In genomic region chr15:42577514-42578031, GRCh38 we compare ENCODE assay signal across 12 cellular contexts. TPM values are rescaled to one million over a fixed set of nuclear protein-coding genes. Genes with fewer than 3 reads are reported as not detected.
DNase-seq lines count a peak whose midpoint lies in the region; ATAC-seq, FAIRE-seq and TF ChIP-seq lines count a peak whose summit lies in the region.
"Had no signal": no experiment of that assay in that cellular context is flagged by ENCODE, and none has a peak within 500 bp of the region (broad histone marks: within the 10 kb centered on the region; RNA-seq: fewer than 3 reads in every experiment).

No MANE protein-coding gene starts in this region.

- H3K9me3 Mint-ChIP-seq in effector memory CD8-positive, alpha-beta T cell: no peaks in the 10 kb centered on the region
- no peaks in the 10 kb centered on the region for H3K9me3 Mint-ChIP-seq in activated T-cell treated with anti-CD3 and anti-CD28 coated beads, Interleukin-2, amount 50 U/mL, for 24 hours

- H3K36me3 ChIP-seq in sigmoid colon: no peaks in the 10 kb centered on the region

- TF ChIP-seq POLR2A in sigmoid colon (IDR thresholded peaks at IDR 0.05): no peak

- H3K27ac ChIP-seq in sigmoid colon: peak overlapping the region; percentile 95 to 98 (median 97)
- H3K27ac ChIP-seq: 22Rv1 had no signal

- peak; percentile 7 for DNase-seq in DMS53 (lab: John Stamatoyannopoulos, UW)
- no peak for DNase-seq in DMS53 treated with DMSO at 0.1 percent for 48 hours (lab: John Stamatoyannopoulos, UW; ENCODE audit: unreplicated experiment)
- peak; percentile 78 to 88 for DNase-seq in NCI-H524 (lab: John Stamatoyannopoulos, UW)
- no peak for DNase-seq in effector memory CD8-positive, alpha-beta T cell
- DNase-seq in sigmoid colon: no peak
- no peak for DNase-seq in HTR-8/SVneo (ENCODE audit: insufficient read length, low spot score)
- no peak for DNase-seq in activated T-cell treated with anti-CD3 and anti-CD28 coated beads, Interleukin-2, amount 50 U/mL, for 24 hours
- no peak for DNase-seq in stimulated activated CD4-positive, alpha-beta T cell treated with anti-CD3 and anti-CD28 coated beads, Interleukin-15, amount 100 ng/mL, for 24 hours
- DNase-seq: SIG-M5 had no signal

- no peak for TF ChIP-seq CTCF in sigmoid colon (IDR thresholded peaks at IDR 0.05)

- no peak for FAIRE-seq in HTR-8/SVneo (lab: Jason Lieb, UNC)
- FAIRE-seq: GM12892 had no signal

- no peak overlapping the region for H3K4me3 ChIP-seq in sigmoid colon

- ATAC-seq in effector memory CD8-positive, alpha-beta T cell (replicated peaks): no peak
- ATAC-seq: HCT116 had no signal

- intact Hi-C loops in sigmoid colon (cut with DNase I): loop anchor here (5.0 kb wide), 1 partner anchor 75 kb away; no protein-coding TSS in a partner anchor

- H3K4me3 Mint-ChIP-seq in effector memory CD8-positive, alpha-beta T cell: peak overlapping the region; percentile 42 to 89
- no peak overlapping the region for H3K4me3 Mint-ChIP-seq in activated T-cell treated with anti-CD3 and anti-CD28 coated beads, Interleukin-2, amount 50 U/mL, for 24 hours

- H3K27me3 Mint-ChIP-seq in effector memory CD8-positive, alpha-beta T cell: no peaks in the 10 kb centered on the region
- peaks cover 9% of the 10 kb centered on the region for H3K27me3 Mint-ChIP-seq in activated T-cell treated with anti-CD3 and anti-CD28 coated beads, Interleukin-2, amount 50 U/mL, for 24 hours

- H3K27me3 ChIP-seq in sigmoid colon: no peaks in the 10 kb centered on the region

- no peaks in the 10 kb centered on the region for H3K9me3 ChIP-seq in sigmoid colon

- peaks cover 29 to 36% of the 10 kb centered on the region in 2 donors for H3K4me1 Mint-ChIP-seq in effector memory CD8-positive, alpha-beta T cell (ENCODE audit: low read depth in 2 of 2)
- peaks cover 43% of the 10 kb centered on the region for H3K4me1 Mint-ChIP-seq in activated T-cell treated with anti-CD3 and anti-CD28 coated beads, Interleukin-2, amount 50 U/mL, for 24 hours (ENCODE audit: low read depth)

- peaks cover 0 to 61% (median 56%) of the 10 kb centered on the region in 4 donors for H3K4me1 ChIP-seq in sigmoid colon

- TF ChIP-seq EP300 in sigmoid colon (IDR thresholded peaks at IDR 0.05): no peak

- no peak overlapping the region for H3K27ac Mint-ChIP-seq in effector memory CD8-positive, alpha-beta T cell
- H3K27ac Mint-ChIP-seq in activated T-cell treated with anti-CD3 and anti-CD28 coated beads, Interleukin-2, amount 50 U/mL, for 24 hours: no peak overlapping the region

- H3K36me3 Mint-ChIP-seq in effector memory CD8-positive, alpha-beta T cell (ENCODE audit: insufficient read depth): peaks cover 6% of the 10 kb centered on the region
- peaks cover 3% of the 10 kb centered on the region for H3K36me3 Mint-ChIP-seq in activated T-cell treated with anti-CD3 and anti-CD28 coated beads, Interleukin-2, amount 50 U/mL, for 24 hours (ENCODE audit: low read depth)

- WGBS in sigmoid colon, 2 donors: 32 to 61% methylated on average over 1 of the region's 1 CpG

RNA-seq across cellular contexts. Expression of gene STARD9, which starts 2.2 kb away (rescaled TPM):
- total RNA-seq in sigmoid colon: 100 to 1,000 TPM in 1 of 4 donors, 10 to 100 TPM in 3; 36.4 to 125 (median 49.4) TPM
- polyA plus RNA-seq in sigmoid colon: 1 to 10 TPM in 1 of 3 donors, under 1 TPM in 2; 0.60 to 5.7 (median 0.69) TPM

RNA-seq across cellular contexts. Expression of gene HAUS2, which starts 28.9 kb away (rescaled TPM):
- 10 to 100 TPM; 18.3 to 24.6 (median 20.1) TPM for total RNA-seq in sigmoid colon
- 10 to 100 TPM; 11.1 to 15.1 (median 12.6) TPM for polyA plus RNA-seq in sigmoid colon

RNA-seq across cellular contexts. Expression of gene LRRC57, which starts 29.0 kb away (rescaled TPM):
- total RNA-seq in sigmoid colon: 10 to 100 TPM in 3 of 4 donors, 1 to 10 TPM in 1; 9.2 to 24.6 (median 11.4) TPM
- polyA plus RNA-seq in sigmoid colon: 10 to 100 TPM in 2 of 3 donors, 1 to 10 TPM in 1; 8.4 to 16.4 (median 11.5) TPM

Comparison
In these comparisons a context has a peak if more than half of its experiments do, and no peak if none do; other contexts are left out.
1. DNase-seq: peak in DMS53 (single experiment) and NCI-H524 (2 of 2); none in DMS53 treated with DMSO at 0.1 percent for 48 hours (single experiment), effector memory CD8-positive, alpha-beta T cell (0 of 3), sigmoid colon (single experiment), HTR-8/SVneo (single experiment), activated T-cell treated with anti-CD3 and anti-CD28 coated beads, Interleukin-2, amount 50 U/mL, for 24 hours (single experiment) and stimulated activated CD4-positive, alpha-beta T cell treated with anti-CD3 and anti-CD28 coated beads, Interleukin-15, amount 100 ng/mL, for 24 hours (single experiment).